ENCODE assay signal across 35 cellular contexts in the genomic region with DNA sequence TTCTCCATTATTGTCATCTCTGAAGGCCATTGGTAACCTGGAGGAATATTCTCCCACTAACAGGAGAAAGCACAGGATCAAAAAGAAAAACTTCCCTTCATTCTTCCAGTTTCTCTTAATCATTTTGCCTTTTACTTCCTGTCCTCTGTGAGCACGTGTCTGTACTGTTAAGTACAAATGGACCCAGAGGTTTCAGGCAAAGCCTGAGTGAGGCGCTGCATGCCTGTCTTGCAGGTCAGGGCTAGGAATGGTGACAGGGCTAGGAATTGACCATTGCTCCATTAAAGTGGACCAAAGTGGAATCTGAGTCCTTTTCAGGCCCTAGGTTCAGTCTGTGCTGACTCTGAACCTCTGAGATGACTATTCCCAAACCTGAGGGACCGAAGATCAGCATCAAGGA.
"Had no signal": no experiment of that assay in that cellular context is flagged by ENCODE, and none has a peak within 500 bp of the region (broad histone marks: within the 10 kb centered on the region; RNA-seq: fewer than 3 reads in every experiment).

No MANE protein-coding gene starts in this region.

- H3K27ac Mint-ChIP-seq: activated B cell treated with CpG ODN at 0.5 μM for 24 hours; activated CD8-positive, alpha-beta T cell treated with anti-CD3 and anti-CD28 coated beads for 36 hours; activated naive CD4-positive, alpha-beta T cell treated with anti-CD3 and anti-CD28 coated beads, Interleukin-2, amount 50 U/mL, for 24 hours; activated naive CD8-positive, alpha-beta T cell treated with anti-CD3 and anti-CD28 coated beads, Interleukin-2, amount 50 U/mL, for 24 hours; activated T-helper 17 cell treated with anti-CD3 and anti-CD28 coated beads, Interleukin-2, amount 50 U/mL, for 72 hours; dendritic cell treated with granulocyte-macrophage colony-stimulating factor and Interleukin-4, amounts not matched to agents 40 ng/mL and 50 ng/mL, for 4 days; immature natural killer cell; mesothelial cell of epicardium; naive B cell; nephron progenitor cell; stimulated activated effector memory CD8-positive, alpha-beta T cell treated with anti-CD3 and anti-CD28 coated beads, Interleukin-12 subunit alpha, Interleukin-12 subunit beta, amount 100 ng/mL, for 72 hours had no signal

- FAIRE-seq: kidney, pancreas had no signal

- DNase-seq: activated B cell treated with CpG ODN at 0.5 μM for 24 hours; activated CD4-positive, alpha-beta T cell treated with anti-CD3 and anti-CD28 coated beads, Interleukin-2, amount 50 U/mL, for 1 hour; activated CD8-positive, alpha-beta T cell treated with anti-CD3 and anti-CD28 coated beads for 36 hours; activated gamma-delta T cell treated with Interleukin-2 at 50 U/mL for 16 hours; activated naive CD8-positive, alpha-beta T cell treated with anti-CD3 and anti-CD28 coated beads, Interleukin-2, amount 50 U/mL, for 24 hours; activated T-cell treated with anti-CD3 and anti-CD28 coated beads, Interleukin-2, amount 50 U/mL, for 4 hours; amygdala; central memory CD4-positive, alpha-beta T cell; esophagus squamous epithelium; hippocampal formation; immature natural killer cell; kidney; left colon; mammary epithelial cell; naive B cell; nephron progenitor cell; pancreas; retina; stimulated activated CD4-positive, alpha-beta T cell treated with anti-CD3 and anti-CD28 coated beads, Interleukin-12 subunit alpha, Interleukin-12 subunit beta, amount 100 ng/mL, for 4 hours; stimulated activated CD4-positive, alpha-beta T cell treated with anti-CD3 and anti-CD28 coated beads, Interleukin-4, amount 100 ng/mL, for 1 hour; stimulated activated naive CD8-positive, alpha-beta T cell treated with anti-CD3 and anti-CD28 coated beads, Interleukin-15, amount 100 ng/mL, for 72 hours; substantia nigra; T-helper 2 cell; tibial artery; upper lobe of right lung had no signal

- H3K27me3 Mint-ChIP-seq: activated CD8-positive, alpha-beta T cell treated with anti-CD3 and anti-CD28 coated beads for 36 hours; activated naive CD4-positive, alpha-beta T cell treated with anti-CD3 and anti-CD28 coated beads, Interleukin-2, amount 50 U/mL, for 24 hours; dendritic cell treated with granulocyte-macrophage colony-stimulating factor and Interleukin-4, amounts not matched to agents 40 ng/mL and 50 ng/mL, for 4 days had no signal

- H3K4me1 Mint-ChIP-seq: activated B cell treated with CpG ODN at 0.5 μM for 24 hours; activated naive CD8-positive, alpha-beta T cell treated with anti-CD3 and anti-CD28 coated beads, Interleukin-2, amount 50 U/mL, for 24 hours; activated T-helper 17 cell treated with anti-CD3 and anti-CD28 coated beads, Interleukin-2, amount 50 U/mL, for 72 hours; naive B cell; stimulated activated effector memory CD8-positive, alpha-beta T cell treated with anti-CD3 and anti-CD28 coated beads, Interleukin-12 subunit alpha, Interleukin-12 subunit beta, amount 100 ng/mL, for 72 hours; stimulated activated naive CD8-positive, alpha-beta T cell treated with anti-CD3 and anti-CD28 coated beads, Interleukin-15, amount 100 ng/mL, for 72 hours had no signal

- H3K36me3 ChIP-seq: breast epithelium, esophagus squamous epithelium, gastroesophageal sphincter, pancreas, prostate gland, tibial artery, upper lobe of right lung had no signal

- H3K4me3 Mint-ChIP-seq: activated B cell treated with CpG ODN at 0.5 μM for 24 hours; activated CD8-positive, alpha-beta T cell treated with anti-CD3 and anti-CD28 coated beads for 36 hours; activated naive CD4-positive, alpha-beta T cell treated with anti-CD3 and anti-CD28 coated beads, Interleukin-2, amount 50 U/mL, for 24 hours; activated naive CD8-positive, alpha-beta T cell treated with anti-CD3 and anti-CD28 coated beads, Interleukin-2, amount 50 U/mL, for 24 hours; activated T-cell treated with anti-CD3 and anti-CD28 coated beads, Interleukin-2, amount 50 U/mL, for 4 hours; activated T-helper 17 cell treated with anti-CD3 and anti-CD28 coated beads, Interleukin-2, amount 50 U/mL, for 72 hours; dendritic cell treated with granulocyte-macrophage colony-stimulating factor and Interleukin-4, amounts not matched to agents 40 ng/mL and 50 ng/mL, for 4 days; immature natural killer cell; mesothelial cell of epicardium; naive B cell; nephron progenitor cell; stimulated activated effector memory CD8-positive, alpha-beta T cell treated with anti-CD3 and anti-CD28 coated beads, Interleukin-12 subunit alpha, Interleukin-12 subunit beta, amount 100 ng/mL, for 72 hours; stimulated activated naive CD8-positive, alpha-beta T cell treated with anti-CD3 and anti-CD28 coated beads, Interleukin-15, amount 100 ng/mL, for 72 hours had no signal

- ATAC-seq: activated CD8-positive, alpha-beta T cell treated with anti-CD3 and anti-CD28 coated beads for 36 hours; activated naive CD8-positive, alpha-beta T cell treated with anti-CD3 and anti-CD28 coated beads, Interleukin-2, amount 50 U/mL, for 24 hours; activated T-cell treated with anti-CD3 and anti-CD28 coated beads, Interleukin-2, amount 50 U/mL, for 4 hours; activated T-helper 17 cell treated with anti-CD3 and anti-CD28 coated beads, Interleukin-2, amount 50 U/mL, for 72 hours; gastroesophageal sphincter; pancreas; sciatic nerve; stimulated activated effector memory CD8-positive, alpha-beta T cell treated with anti-CD3 and anti-CD28 coated beads, Interleukin-12 subunit alpha, Interleukin-12 subunit beta, amount 100 ng/mL, for 72 hours; stimulated activated naive CD8-positive, alpha-beta T cell treated with anti-CD3 and anti-CD28 coated beads, Interleukin-15, amount 100 ng/mL, for 72 hours; upper lobe of right lung had no signal

- H3K27me3 ChIP-seq: breast epithelium, esophagus squamous epithelium, gastroesophageal sphincter, pancreas, upper lobe of right lung had no signal

- H3K9me3 Mint-ChIP-seq: activated B cell treated with CpG ODN at 0.5 μM for 24 hours; activated CD8-positive, alpha-beta T cell treated with anti-CD3 and anti-CD28 coated beads for 36 hours; activated naive CD4-positive, alpha-beta T cell treated with anti-CD3 and anti-CD28 coated beads, Interleukin-2, amount 50 U/mL, for 24 hours; activated naive CD8-positive, alpha-beta T cell treated with anti-CD3 and anti-CD28 coated beads, Interleukin-2, amount 50 U/mL, for 24 hours; activated T-cell treated with anti-CD3 and anti-CD28 coated beads, Interleukin-2, amount 50 U/mL, for 4 hours; activated T-helper 17 cell treated with anti-CD3 and anti-CD28 coated beads, Interleukin-2, amount 50 U/mL, for 72 hours; stimulated activated effector memory CD8-positive, alpha-beta T cell treated with anti-CD3 and anti-CD28 coated beads, Interleukin-12 subunit alpha, Interleukin-12 subunit beta, amount 100 ng/mL, for 72 hours had no signal

- H3K9me3 ChIP-seq: breast epithelium, esophagus squamous epithelium, gastroesophageal sphincter, pancreas, prostate gland, tibial artery, upper lobe of right lung had no signal

- H3K4me1 ChIP-seq: breast epithelium, esophagus squamous epithelium, gastroesophageal sphincter, prostate gland, tibial artery, upper lobe of right lung had no signal

- H3K36me3 Mint-ChIP-seq: activated naive CD4-positive, alpha-beta T cell treated with anti-CD3 and anti-CD28 coated beads, Interleukin-2, amount 50 U/mL, for 24 hours; immature natural killer cell; naive B cell; stimulated activated effector memory CD8-positive, alpha-beta T cell treated with anti-CD3 and anti-CD28 coated beads, Interleukin-12 subunit alpha, Interleukin-12 subunit beta, amount 100 ng/mL, for 72 hours had no signal

- H3K4me3 ChIP-seq: breast epithelium, esophagus squamous epithelium, gastroesophageal sphincter, pancreas, prostate gland, skin epidermis, tibial artery, upper lobe of right lung had no signal

- H3K27ac ChIP-seq: breast epithelium, esophagus squamous epithelium, gastroesophageal sphincter, pancreas, prostate gland, skin epidermis, tibial artery, upper lobe of right lung had no signal
